Comparison of ENCODE assay signal across 8 cellular contexts in genomic region chr16:64089697-64090096, GRCh38.
A peak's percentile ranks its signal among the peaks of the same experiment; 100 is the strongest.
DNase-seq lines count a peak whose midpoint lies in the region; ATAC-seq and TF ChIP-seq lines count a peak whose summit lies in the region.

No MANE protein-coding gene starts in this region.

- no peak overlapping the region for H3K4me2 ChIP-seq in MM.1S (ENCODE audit: low read depth, low read length)

- no peak overlapping the region for H3K9ac ChIP-seq in MM.1S (ENCODE audit: low read length)

- peaks cover 8% of the 10 kb centered on the region for H3K9me3 Mint-ChIP-seq in CD4-positive, alpha-beta T cell

- H4K20me1 ChIP-seq in MM.1S (ENCODE audit: insufficient read depth, low read length), result no peaks in the 10 kb centered on the region

- no peaks in the 10 kb centered on the region for H3K9me3 ChIP-seq in MM.1S (replicated peaks; ENCODE audit: insufficient read depth, low read length)
- H3K9me3 ChIP-seq in CD4-positive, alpha-beta T cell (ENCODE audit: control insufficient read depth, low read length), result no peaks in the 10 kb centered on the region

- no peaks in the 10 kb centered on the region for H3K27me3 ChIP-seq in MM.1S (replicated peaks; ENCODE audit: insufficient read depth, low read length)
- H3K27me3 ChIP-seq in CD4-positive, alpha-beta T cell (ENCODE audit: control insufficient read depth, insufficient read depth, low read length), result no peaks in the 10 kb centered on the region

- H3K9me2 ChIP-seq in MM.1S (replicated peaks; ENCODE audit: insufficient read depth, low read length), result no peaks in the 10 kb centered on the region

- H3K36me3 Mint-ChIP-seq in CD4-positive, alpha-beta T cell (ENCODE audit: low read depth), result no peaks in the 10 kb centered on the region

- ATAC-seq in CD4-positive, alpha-beta T cell (ENCODE audit: poor library complexity), result no peak

- H3K27ac ChIP-seq in MM.1S (ENCODE audit: low read length), result no peak overlapping the region
- no peak overlapping the region for H3K27ac ChIP-seq in CD4-positive, alpha-beta T cell (ENCODE audit: low read depth, low read length)
- H3K27ac ChIP-seq in coronary artery, result no peak overlapping the region

- H3K27ac Mint-ChIP-seq in CD4-positive, alpha-beta T cell, result no peak overlapping the region

- intact Hi-C loops in CD4-positive, alpha-beta T cell (cut with DNase I, micrococcal nuclease), result no loop called here

- no peak overlapping the region for H3K4me3 ChIP-seq in MM.1S (ENCODE audit: low read length)
- no peak overlapping the region for H3K4me3 ChIP-seq in coronary artery

- H3K4me1 ChIP-seq in MM.1S (ENCODE audit: low read length), result no peaks in the 10 kb centered on the region

- H3K4me1 Mint-ChIP-seq in CD4-positive, alpha-beta T cell (ENCODE audit: low read depth), result no peaks in the 10 kb centered on the region

- CTCF ChIA-PET in CD4-positive, alpha-beta T cell (lab: Charles Lee), result no interaction called here

- H3K36me3 ChIP-seq in MM.1S (replicated peaks; ENCODE audit: insufficient read depth, low read length), result no peaks in the 10 kb centered on the region

- no peaks in the 10 kb centered on the region for H3K27me3 Mint-ChIP-seq in CD4-positive, alpha-beta T cell

- DNase-seq in DMS 273 treated with DMSO at 0.1 percent for 48 hours (lab: John Stamatoyannopoulos, UW), result peak; percentile 8
- DNase-seq in MM.1S, result peak; percentile 37
- peak; percentile 13 for DNase-seq in cerebellar cortex (ENCODE audit: low spot score)
- DNase-seq in myocyte (ENCODE audit: low read depth), result peak; percentile 70
- no peak for DNase-seq in CD4-positive, alpha-beta T cell
- no peak for DNase-seq in stimulated activated CD4-positive, alpha-beta T cell treated with anti-CD3 and anti-CD28 coated beads, Interleukin-1b, Interleukin-23, amount 100 ng/mL, for 48 hours
- DNase-seq in coronary artery (ENCODE audit: low spot score), result no peak
- DNase-seq in HPDE6-E6E7 (ENCODE audit: extremely low spot score), result no peak

- no peak overlapping the region for H2AFZ ChIP-seq in MM.1S (ENCODE audit: low read length)

- no peaks in the 10 kb centered on the region for H3K79me2 ChIP-seq in MM.1S (ENCODE audit: low read length)

- POLR2A ChIA-PET in CD4-positive, alpha-beta T cell (lab: Charles Lee), result no interaction called here

- no peak overlapping the region for H3K4me3 Mint-ChIP-seq in CD4-positive, alpha-beta T cell

- H3F3A ChIP-seq in MM.1S (ENCODE audit: insufficient read depth, low read length), result no peaks in the 10 kb centered on the region

- peak; percentile 58 for TF ChIP-seq CTCF in MM.1S (IDR thresholded peaks at IDR 0.05; ENCODE audit: low read length)
- no peak for TF ChIP-seq CTCF in CD4-positive, alpha-beta T cell (IDR thresholded peaks at IDR 0.05)
- no peak for TF ChIP-seq CTCF in coronary artery (IDR thresholded peaks at IDR 0.05)

Comparison
In these comparisons a context has a peak if more than half of its experiments do, and no peak if none do; other contexts are left out.
1. DNase-seq: peak in DMS 273 treated with DMSO at 0.1 percent for 48 hours (single experiment), MM.1S (single experiment), cerebellar cortex (single experiment) and myocyte (single experiment); none in CD4-positive, alpha-beta T cell (0 of 10), stimulated activated CD4-positive, alpha-beta T cell treated with anti-CD3 and anti-CD28 coated beads, Interleukin-1b, Interleukin-23, amount 100 ng/mL, for 48 hours (single experiment), coronary artery (single experiment) and HPDE6-E6E7 (single experiment).